Comparison of ENCODE assay signal across 10 cellular contexts in genomic region chr18:49819768-49820662, GRCh38. TPM values are rescaled to one million over a fixed set of nuclear protein-coding genes. Genes with fewer than 3 reads are reported as not detected.
DNase-seq lines count a peak whose midpoint lies in the region; ATAC-seq and TF ChIP-seq lines count a peak whose summit lies in the region.
"Had no signal": no experiment of that assay in that cellular context is flagged by ENCODE, and none has a peak within 500 bp of the region (broad histone marks: within the 10 kb centered on the region; RNA-seq: fewer than 3 reads in every experiment).

No MANE protein-coding gene starts in this region.

- DNase-seq in lower lobe of right lung (no peak), NCI-H2171 treated with DMSO at 0.1 percent for 48 hours (lab: John Stamatoyannopoulos, UW) (no peak), G401 (ENCODE audit: low spot score) (no peak)
- DNase-seq: naive B cell; stimulated activated naive B cell treated with anti-CD40 and anti-IgM and Interleukin-4, amounts not matched to agents 10 μg/mL and 1 μg/mL and 100 μg/mL, for 72 hours had no signal

- no peak overlapping the region for H3K27ac ChIP-seq in lower lobe of right lung

- H3K4me3 ChIP-seq in lower lobe of right lung = no peak overlapping the region

- TF ChIP-seq CTCF in lower lobe of right lung (IDR thresholded peaks at IDR 0.05) = no peak

- H3K9me3 ChIP-seq in lower lobe of right lung = no peaks in the 10 kb centered on the region

- no peaks in the 10 kb centered on the region for H3K36me3 ChIP-seq in lower lobe of right lung

- ATAC-seq in GM18498 (IDR thresholded peaks at IDR 0.05; ENCODE audit: unreplicated experiment) (peak; percentile 84), HG03108 (IDR thresholded peaks at IDR 0.05; ENCODE audit: unreplicated experiment) (peak; percentile 79), lower lobe of right lung (peak; percentile 73 to 75), GM21360 (IDR thresholded peaks at IDR 0.05; ENCODE audit: unreplicated experiment) (no peak), HG02870 (IDR thresholded peaks at IDR 0.05; ENCODE audit: unreplicated experiment) (no peak)
- ATAC-seq in activated CD4-positive, CD25-positive, alpha-beta regulatory T cell treated with anti-CD3 and anti-CD28 coated beads, Interleukin-2, amount 50 U/mL, for 24 hours = peak; percentile 69 to 70
- ATAC-seq: stimulated activated naive B cell treated with anti-CD40 and anti-IgM and Interleukin-4, amounts not matched to agents 10 μg/mL and 1 μg/mL and 100 μg/mL, for 72 hours had no signal

- no peaks in the 10 kb centered on the region for H3K27me3 ChIP-seq in lower lobe of right lung (ENCODE audit: low read depth)

- in situ Hi-C loops in G401 (cut with HindIII; ENCODE audit: low sequenced_read_pairs) = no loop called here

- intact Hi-C loops in lower lobe of right lung (cut with DNase I) = no loop called here

- H3K4me1 ChIP-seq in lower lobe of right lung = peaks cover 9% of the 10 kb centered on the region

RNA-seq across cellular contexts. Expression of gene ACAA2, which starts 6.7 kb away (rescaled TPM):
- 71.3 TPM for total RNA-seq in lower lobe of right lung
- 152 and 157 TPM in 2 replicates for total RNA-seq in G401 (2014; rRNA removed; shearing (Covaris generic))

Comparison
In these comparisons a context has a peak if more than half of its experiments do, and no peak if none do; other contexts are left out.
1. ATAC-seq: peak in GM18498 (single experiment), HG03108 (single experiment), activated CD4-positive, CD25-positive, alpha-beta regulatory T cell treated with anti-CD3 and anti-CD28 coated beads, Interleukin-2, amount 50 U/mL, for 24 hours (2 of 2) and lower lobe of right lung (2 of 2); none in GM21360 (single experiment) and HG02870 (single experiment).